Comparison of ENCODE assay signal across 1 cellular context in the genomic region with DNA sequence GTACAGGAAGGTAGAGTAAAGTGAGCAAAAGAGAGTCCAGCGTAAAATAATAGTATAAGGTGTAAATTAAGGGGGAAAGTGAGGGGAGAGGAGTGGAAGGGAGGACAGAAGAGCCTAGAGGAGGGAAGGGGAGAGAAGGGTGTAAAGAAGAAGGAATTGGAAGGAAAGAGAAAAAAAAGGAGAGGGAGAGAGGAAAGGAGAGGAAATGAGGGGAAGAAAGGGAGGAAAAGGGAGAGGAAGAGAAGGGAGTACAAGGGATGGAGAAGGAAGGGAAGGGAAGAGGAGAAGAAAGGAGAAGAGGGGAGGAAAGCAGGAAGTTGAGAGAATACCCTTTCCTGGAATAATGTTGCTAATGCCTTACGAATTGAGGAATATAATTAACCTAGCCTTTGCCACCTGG.
TF ChIP-seq lines count a peak whose summit lies in the region.

No MANE protein-coding gene starts in this region.

TF ChIP-seq in HCT116, 20 proteins besides CTCF, POLR2A, EP300 and RAD21 (continued from another document):
- TF ChIP-seq, protein P1, sequence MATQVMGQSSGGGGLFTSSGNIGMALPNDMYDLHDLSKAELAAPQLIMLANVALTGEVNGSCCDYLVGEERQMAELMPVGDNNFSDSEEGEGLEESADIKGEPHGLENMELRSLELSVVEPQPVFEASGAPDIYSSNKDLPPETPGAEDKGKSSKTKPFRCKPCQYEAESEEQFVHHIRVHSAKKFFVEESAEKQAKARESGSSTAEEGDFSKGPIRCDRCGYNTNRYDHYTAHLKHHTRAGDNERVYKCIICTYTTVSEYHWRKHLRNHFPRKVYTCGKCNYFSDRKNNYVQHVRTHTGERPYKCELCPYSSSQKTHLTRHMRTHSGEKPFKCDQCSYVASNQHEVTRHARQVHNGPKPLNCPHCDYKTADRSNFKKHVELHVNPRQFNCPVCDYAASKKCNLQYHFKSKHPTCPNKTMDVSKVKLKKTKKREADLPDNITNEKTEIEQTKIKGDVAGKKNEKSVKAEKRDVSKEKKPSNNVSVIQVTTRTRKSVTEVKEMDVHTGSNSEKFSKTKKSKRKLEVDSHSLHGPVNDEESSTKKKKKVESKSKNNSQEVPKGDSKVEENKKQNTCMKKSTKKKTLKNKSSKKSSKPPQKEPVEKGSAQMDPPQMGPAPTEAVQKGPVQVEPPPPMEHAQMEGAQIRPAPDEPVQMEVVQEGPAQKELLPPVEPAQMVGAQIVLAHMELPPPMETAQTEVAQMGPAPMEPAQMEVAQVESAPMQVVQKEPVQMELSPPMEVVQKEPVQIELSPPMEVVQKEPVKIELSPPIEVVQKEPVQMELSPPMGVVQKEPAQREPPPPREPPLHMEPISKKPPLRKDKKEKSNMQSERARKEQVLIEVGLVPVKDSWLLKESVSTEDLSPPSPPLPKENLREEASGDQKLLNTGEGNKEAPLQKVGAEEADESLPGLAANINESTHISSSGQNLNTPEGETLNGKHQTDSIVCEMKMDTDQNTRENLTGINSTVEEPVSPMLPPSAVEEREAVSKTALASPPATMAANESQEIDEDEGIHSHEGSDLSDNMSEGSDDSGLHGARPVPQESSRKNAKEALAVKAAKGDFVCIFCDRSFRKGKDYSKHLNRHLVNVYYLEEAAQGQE (IDR thresholded peaks at IDR 0.05; ENCODE audit: low read depth): no peak
- TF ChIP-seq CBX3 (IDR thresholded peaks at IDR 0.05; ENCODE audit: low read depth): no peak
